In the genomic region with DNA sequence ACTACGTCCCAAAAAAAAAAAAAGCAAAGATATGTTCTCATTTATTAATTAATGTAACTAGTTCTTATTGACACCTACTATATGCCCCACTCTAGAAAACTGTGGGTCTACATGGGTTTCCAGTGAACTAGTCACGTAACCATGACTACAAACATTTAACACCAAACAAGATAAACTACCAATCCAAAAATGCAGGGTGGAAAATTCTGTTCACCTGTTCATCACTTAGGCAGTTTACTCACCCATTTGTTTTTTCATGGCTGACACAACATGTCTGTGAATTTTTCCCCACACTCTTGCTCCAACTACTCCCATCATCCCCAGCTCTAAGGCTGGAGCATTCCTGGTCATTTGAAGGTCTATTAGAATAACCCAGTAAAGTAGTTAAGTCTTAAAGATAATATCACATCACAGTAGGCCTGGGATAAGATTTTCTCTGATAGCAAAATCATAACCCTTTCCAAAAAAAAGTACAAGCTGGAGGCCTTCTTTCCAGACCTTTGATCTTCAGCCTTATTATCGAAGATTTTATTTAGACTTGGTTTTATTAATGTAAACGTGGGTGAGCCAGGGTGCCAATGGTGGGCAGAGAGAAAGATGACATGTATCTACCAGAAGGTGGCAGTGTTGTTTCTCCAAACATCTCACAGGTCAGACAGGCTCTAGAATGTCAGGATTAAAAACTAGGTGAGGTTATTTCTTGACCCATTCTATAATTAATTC, we compare ENCODE assay signal across 8 cellular contexts.
DNase-seq lines count a peak whose midpoint lies in the region; ATAC-seq and TF ChIP-seq lines count a peak whose summit lies in the region.

No MANE protein-coding gene starts in this region.

- peaks cover 2% of the 10 kb centered on the region for H3K4me1 ChIP-seq in testis

- TF ChIP-seq CTCF in LNCaP clone FGC (IDR thresholded peaks at IDR 0.05; ENCODE audit: control insufficient read depth, extremely low read depth, insufficient read depth), result peak; percentile 77
- peak; percentile 74 to 86 (median 79) for TF ChIP-seq CTCF in testis (IDR thresholded peaks at IDR 0.05)

- H3K27ac ChIP-seq in testis, result no peak overlapping the region

- no peak for TF ChIP-seq POLR2A in testis (IDR thresholded peaks at IDR 0.05)

- H3K9me3 ChIP-seq in testis, result no peaks in the 10 kb centered on the region

- intact Hi-C loops in testis (cut with DNase I; ENCODE audit: low total_unique reads), result loop anchor here (5.0 kb wide), 1 partner anchor 315 kb away; no protein-coding TSS in a partner anchor

- H3K4me3 ChIP-seq in LNCaP clone FGC (ENCODE audit: low read depth, low read length) (no peak overlapping the region), testis (no peak overlapping the region)

- DNase-seq in DMS114 treated with DMSO at 0.1 percent for 48 hours (lab: John Stamatoyannopoulos, UW; ENCODE audit: unreplicated experiment), result peak; percentile 56
- peak; percentile 41 for DNase-seq in LNCaP clone FGC (ENCODE audit: low read depth)
- peak; percentile 76 for DNase-seq in RKO (ENCODE audit: low spot score)
- DNase-seq in cerebellum (ENCODE audit: low spot score), result peak; percentile 71
- DNase-seq in left kidney (ENCODE audit: low read depth, low spot score), result peak; percentile 80
- DNase-seq in testis, result peak; percentile 37
- no peak for DNase-seq in activated effector memory CD4-positive, alpha-beta T cell treated with Interleukin-2 at 50 U/mL for 16 hours

- peak; percentile 61 for ATAC-seq in GM19397 (IDR thresholded peaks at IDR 0.05; ENCODE audit: unreplicated experiment)

- H3K36me3 ChIP-seq in testis (ENCODE audit: low read depth, missing control alignments), result no peaks in the 10 kb centered on the region

- H3K27me3 ChIP-seq in testis, result no peaks in the 10 kb centered on the region

- WGBS in testis, 2 donors, result 49 to 56% methylated on average over 4 of the region's 4 CpGs
